In genomic region chr10:86340176-86340990, GRCh38 we compare ENCODE assay signal across 25 cellular contexts. TPM values are rescaled to one million over a fixed set of nuclear protein-coding genes. Genes with fewer than 3 reads are reported as not detected.
DNase-seq lines count a peak whose midpoint lies in the region; ATAC-seq and TF ChIP-seq lines count a peak whose summit lies in the region.
"Had no signal": no experiment of that assay in that cellular context is flagged by ENCODE, and none has a peak within 500 bp of the region (broad histone marks: within the 10 kb centered on the region; RNA-seq: fewer than 3 reads in every experiment).

No MANE protein-coding gene starts in this region.

- ATAC-seq in left ventricle myocardium superior = no peak
- ATAC-seq in stimulated activated effector memory CD8-positive, alpha-beta T cell treated with anti-CD3 and anti-CD28 coated beads, Interleukin-12 subunit alpha, Interleukin-12 subunit beta, amount 100 ng/mL, for 72 hours = no peak
- ATAC-seq: CD8-positive, alpha-beta T cell; gastrocnemius medialis; T-helper 17 cell had no signal

- H3K9me3 ChIP-seq in right atrium auricular region (no peaks in the 10 kb centered on the region), thyroid gland (no peaks in the 10 kb centered on the region)
- H3K9me3 ChIP-seq: ascending aorta, esophagus squamous epithelium, gastrocnemius medialis had no signal

- no peaks in the 10 kb centered on the region for H3K4me1 ChIP-seq in right atrium auricular region
- peaks cover 49 to 60% of the 10 kb centered on the region in 2 donors for H3K4me1 ChIP-seq in thyroid gland
- H3K4me1 ChIP-seq: ascending aorta, gastrocnemius medialis had no signal

- peaks cover 7% of the 10 kb centered on the region for H3K27me3 Mint-ChIP-seq in glutamatergic neuron (ENCODE audit: unreplicated experiment)
- H3K27me3 Mint-ChIP-seq: activated naive CD4-positive, alpha-beta T cell treated with anti-CD3 and anti-CD28 coated beads, Interleukin-2, amount 50 U/mL, for 24 hours had no signal

- peak; percentile 8 for DNase-seq in left ventricle myocardium superior
- DNase-seq in right atrium auricular region (ENCODE audit: low spot score) = no peak
- peak; percentile 20 for DNase-seq in NB4 (ENCODE audit: low read depth)
- peak; percentile 12 for DNase-seq in glutamatergic neuron
- DNase-seq in thyroid gland = peak; percentile 83 to 91
- DNase-seq in DMS53 treated with DMSO at 0.1 percent for 48 hours (lab: John Stamatoyannopoulos, UW; ENCODE audit: unreplicated experiment) = no peak
- no peak for DNase-seq in stimulated activated effector memory CD8-positive, alpha-beta T cell treated with anti-CD3 and anti-CD28 coated beads, Interleukin-12 subunit alpha, Interleukin-12 subunit beta, amount 100 ng/mL, for 72 hours (ENCODE audit: low spot score in 2 of 2)
- no peak for DNase-seq in NCI-H1930 (lab: John Stamatoyannopoulos, UW)
- DNase-seq: activated CD4-positive, alpha-beta T cell treated with anti-CD3 and anti-CD28 coated beads, Interleukin-2, amount 50 U/mL, for 1 hour; caudate nucleus; CD8-positive, alpha-beta T cell; esophagus squamous epithelium; gastrocnemius medialis; GDM1; islet precursor cell; NCI-H1694 treated with DMSO at 0.1 percent for 48 hours; T-helper 17 cell had no signal

- H3K36me3 ChIP-seq in right atrium auricular region = no peaks in the 10 kb centered on the region
- no peaks in the 10 kb centered on the region for H3K36me3 ChIP-seq in thyroid gland
- H3K36me3 ChIP-seq: ascending aorta, esophagus squamous epithelium, gastrocnemius medialis had no signal

- no peak overlapping the region for H3K4me3 Mint-ChIP-seq in glutamatergic neuron (ENCODE audit: unreplicated experiment)
- H3K4me3 Mint-ChIP-seq in stimulated activated effector memory CD8-positive, alpha-beta T cell treated with anti-CD3 and anti-CD28 coated beads, Interleukin-12 subunit alpha, Interleukin-12 subunit beta, amount 100 ng/mL, for 72 hours = no peak overlapping the region
- H3K4me3 Mint-ChIP-seq: activated naive CD4-positive, alpha-beta T cell treated with anti-CD3 and anti-CD28 coated beads, Interleukin-2, amount 50 U/mL, for 24 hours; CD8-positive, alpha-beta T cell; dendritic cell treated with granulocyte-macrophage colony-stimulating factor and Interleukin-4, amounts not matched to agents 40 ng/mL and 50 ng/mL, for 4 days; T-helper 17 cell; type B pancreatic cell had no signal

- intact Hi-C loops in left ventricle myocardium superior (cut with micrococcal nuclease) = no loop called here
- intact Hi-C loops in thyroid gland (cut with DNase I) = no loop called here

- H3K4me3 ChIP-seq in right atrium auricular region = no peak overlapping the region
- no peak overlapping the region for H3K4me3 ChIP-seq in NB4 (ENCODE audit: low read depth, low read length)
- no peak overlapping the region for H3K4me3 ChIP-seq in thyroid gland (replicated peaks in 1 of 3)
- H3K4me3 ChIP-seq: ascending aorta, esophagus squamous epithelium, gastrocnemius medialis, lung, SK-N-MC had no signal

- 40 to 43% methylated on average over 13 of the region's 13 CpGs for WGBS in thyroid gland, 2 donors

- no peak overlapping the region for H3K27ac ChIP-seq in right atrium auricular region
- peak overlapping the region; percentile 59 to 79 (median 60) for H3K27ac ChIP-seq in thyroid gland
- H3K27ac ChIP-seq: ascending aorta, esophagus squamous epithelium, gastrocnemius medialis, SK-N-MC had no signal

- no peaks in the 10 kb centered on the region for H3K36me3 Mint-ChIP-seq in glutamatergic neuron (ENCODE audit: unreplicated experiment)
- H3K36me3 Mint-ChIP-seq in stimulated activated effector memory CD8-positive, alpha-beta T cell treated with anti-CD3 and anti-CD28 coated beads, Interleukin-12 subunit alpha, Interleukin-12 subunit beta, amount 100 ng/mL, for 72 hours = no peaks in the 10 kb centered on the region
- H3K36me3 Mint-ChIP-seq: activated naive CD4-positive, alpha-beta T cell treated with anti-CD3 and anti-CD28 coated beads, Interleukin-2, amount 50 U/mL, for 24 hours; CD8-positive, alpha-beta T cell; type B pancreatic cell had no signal

- peaks cover 2% of the 10 kb centered on the region for H3K9me3 Mint-ChIP-seq in glutamatergic neuron (ENCODE audit: unreplicated experiment)
- H3K9me3 Mint-ChIP-seq in stimulated activated effector memory CD8-positive, alpha-beta T cell treated with anti-CD3 and anti-CD28 coated beads, Interleukin-12 subunit alpha, Interleukin-12 subunit beta, amount 100 ng/mL, for 72 hours = no peaks in the 10 kb centered on the region
- H3K9me3 Mint-ChIP-seq: activated naive CD4-positive, alpha-beta T cell treated with anti-CD3 and anti-CD28 coated beads, Interleukin-2, amount 50 U/mL, for 24 hours; CD8-positive, alpha-beta T cell; dendritic cell treated with granulocyte-macrophage colony-stimulating factor and Interleukin-4, amounts not matched to agents 40 ng/mL and 50 ng/mL, for 4 days; type B pancreatic cell had no signal

- no peak for TF ChIP-seq CTCF in right atrium auricular region (IDR thresholded peaks at IDR 0.05)
- no peak for TF ChIP-seq CTCF in NB4 (IDR thresholded peaks at IDR 0.05; ENCODE audit: low read depth, low read length)
- no peak for TF ChIP-seq CTCF in glutamatergic neuron (IDR thresholded peaks at IDR 0.05; ENCODE audit: partially characterized antibody, unreplicated experiment)
- TF ChIP-seq CTCF in thyroid gland (IDR thresholded peaks at IDR 0.05) = peak in 2 of 6 experiments; percentile 22 to 26

- TF ChIP-seq POLR2A in NB4 (IDR thresholded peaks at IDR 0.05; ENCODE audit: extremely low read depth, insufficient read length) (no peak), thyroid gland (IDR thresholded peaks at IDR 0.05) (no peak)

- no peaks in the 10 kb centered on the region for H3K27me3 ChIP-seq in right atrium auricular region
- no peaks in the 10 kb centered on the region for H3K27me3 ChIP-seq in thyroid gland
- H3K27me3 ChIP-seq: ascending aorta, esophagus squamous epithelium had no signal

- no peak overlapping the region for H3K27ac Mint-ChIP-seq in glutamatergic neuron (ENCODE audit: unreplicated experiment)
- H3K27ac Mint-ChIP-seq in stimulated activated effector memory CD8-positive, alpha-beta T cell treated with anti-CD3 and anti-CD28 coated beads, Interleukin-12 subunit alpha, Interleukin-12 subunit beta, amount 100 ng/mL, for 72 hours = no peak overlapping the region
- H3K27ac Mint-ChIP-seq: activated naive CD4-positive, alpha-beta T cell treated with anti-CD3 and anti-CD28 coated beads, Interleukin-2, amount 50 U/mL, for 24 hours; CD8-positive, alpha-beta T cell; dendritic cell treated with granulocyte-macrophage colony-stimulating factor and Interleukin-4, amounts not matched to agents 40 ng/mL and 50 ng/mL, for 4 days; T-helper 17 cell; type B pancreatic cell had no signal

- peaks cover 2% of the 10 kb centered on the region for H3K4me1 Mint-ChIP-seq in glutamatergic neuron (ENCODE audit: low read depth, unreplicated experiment)
- H3K4me1 Mint-ChIP-seq in stimulated activated effector memory CD8-positive, alpha-beta T cell treated with anti-CD3 and anti-CD28 coated beads, Interleukin-12 subunit alpha, Interleukin-12 subunit beta, amount 100 ng/mL, for 72 hours = peaks cover 6% of the 10 kb centered on the region
- H3K4me1 Mint-ChIP-seq: activated naive CD4-positive, alpha-beta T cell treated with anti-CD3 and anti-CD28 coated beads, Interleukin-2, amount 50 U/mL, for 24 hours; T-helper 17 cell had no signal

RNA-seq across cellular contexts. Expression of gene GRID1, which starts 26.2 kb away (rescaled TPM):
- total RNA-seq in left ventricle myocardium superior (2.4 TPM), right atrium auricular region (under 1 TPM; 0.37 to 0.67 TPM), glutamatergic neuron (ENCODE audit: unreplicated experiment) (8.0 TPM), thyroid gland (10 to 100 TPM; 17.2 to 28.1 (median 23.6) TPM)
- total RNA-seq: CD8-positive, alpha-beta T cell; MCF 10A; RPMI7951; T-helper 17 cell had no signal

Comparison
In these comparisons a context has a peak if more than half of its experiments do, and no peak if none do; other contexts are left out.
1. DNase-seq: peak in left ventricle myocardium superior (single experiment), NB4 (single experiment), glutamatergic neuron (single experiment) and thyroid gland (2 of 2); none in right atrium auricular region (single experiment), DMS53 treated with DMSO at 0.1 percent for 48 hours (single experiment), stimulated activated effector memory CD8-positive, alpha-beta T cell treated with anti-CD3 and anti-CD28 coated beads, Interleukin-12 subunit alpha, Interleukin-12 subunit beta, amount 100 ng/mL, for 72 hours (0 of 2) and NCI-H1930 (0 of 2).
2. H3K27ac ChIP-seq: peak in thyroid gland (3 of 3); none in right atrium auricular region (0 of 2).